Comparison of ENCODE assay signal across 8 cellular contexts in genomic region chr6:26295691-26296555, GRCh38.
DNase-seq lines count a peak whose midpoint lies in the region; ATAC-seq and TF ChIP-seq lines count a peak whose summit lies in the region.

No MANE protein-coding gene starts in this region.

- in situ Hi-C loops in gastrocnemius medialis (cut with MboI; ENCODE audit: low sequenced_read_pairs in 4 of 4): loop anchor here in 1 of 4 donors (25.0 kb wide), 2 partner anchors 259 to 841 kb away; a partner anchor contains a TSS

- peaks cover 22% of the 10 kb centered on the region for H3K4me1 Mint-ChIP-seq in dendritic cell treated with granulocyte-macrophage colony-stimulating factor and Interleukin-4, amounts not matched to agents 40 ng/mL and 50 ng/mL, for 4 days (ENCODE audit: low read depth)

- no peaks in the 10 kb centered on the region for H3K27me3 ChIP-seq in gastrocnemius medialis

- H3K9me3 ChIP-seq in gastrocnemius medialis: no peaks in the 10 kb centered on the region

- H3K4me3 Mint-ChIP-seq in dendritic cell treated with granulocyte-macrophage colony-stimulating factor and Interleukin-4, amounts not matched to agents 40 ng/mL and 50 ng/mL, for 4 days: peak overlapping the region; percentile 55

- intact Hi-C loops in dendritic cell treated with granulocyte-macrophage colony-stimulating factor and Interleukin-4, amounts not matched to agents 40 ng/mL and 50 ng/mL, for 4 days (cut with micrococcal nuclease): no loop called here
- intact Hi-C loops in gastrocnemius medialis (cut with DNase I; ENCODE audit: low total_unique reads): no loop called here

- H3K27me3 Mint-ChIP-seq in dendritic cell treated with granulocyte-macrophage colony-stimulating factor and Interleukin-4, amounts not matched to agents 40 ng/mL and 50 ng/mL, for 4 days: peaks cover 3% of the 10 kb centered on the region

- peak overlapping the region; percentile 88 to 94 (median 90) for H3K27ac ChIP-seq in gastrocnemius medialis

- peak overlapping the region; percentile 81 for H3K27ac Mint-ChIP-seq in dendritic cell treated with granulocyte-macrophage colony-stimulating factor and Interleukin-4, amounts not matched to agents 40 ng/mL and 50 ng/mL, for 4 days

- no peak for TF ChIP-seq POLR2A in gastrocnemius medialis (IDR thresholded peaks at IDR 0.05)

- H3K9me3 Mint-ChIP-seq in dendritic cell treated with granulocyte-macrophage colony-stimulating factor and Interleukin-4, amounts not matched to agents 40 ng/mL and 50 ng/mL, for 4 days: no peaks in the 10 kb centered on the region

- ATAC-seq in gastrocnemius medialis: peak; percentile 71 to 82
- no peak for ATAC-seq in HG03432 (IDR thresholded peaks at IDR 0.05; ENCODE audit: unreplicated experiment)

- H3K36me3 ChIP-seq in gastrocnemius medialis: no peaks in the 10 kb centered on the region

- H3K4me1 ChIP-seq in gastrocnemius medialis: peaks cover 33 to 44% of the 10 kb centered on the region in 2 donors

- H3K36me3 Mint-ChIP-seq in dendritic cell treated with granulocyte-macrophage colony-stimulating factor and Interleukin-4, amounts not matched to agents 40 ng/mL and 50 ng/mL, for 4 days (ENCODE audit: low read depth): no peaks in the 10 kb centered on the region

- H3K4me3 ChIP-seq in gastrocnemius medialis: peak overlapping the region in 2 of 4 donors; percentile 18 to 20

- DNase-seq in H4 (ENCODE audit: low spot score) (peak; percentile 46), OCI-M1 (lab: John Stamatoyannopoulos, UW) (peak; percentile 95), gastrocnemius medialis (peak; percentile 65 to 71), NCI-H1694 treated with DMSO at 0.1 percent for 48 hours (lab: John Stamatoyannopoulos, UW) (no peak), mesenteric fat pad (ENCODE audit: low spot score) (no peak)
- DNase-seq in activated effector memory CD4-positive, alpha-beta T cell treated with anti-CD3 and anti-CD28 coated beads, Interleukin-2, amount 50 U/mL, for 16 hours: no peak

- no peak for TF ChIP-seq CTCF in gastrocnemius medialis (IDR thresholded peaks at IDR 0.05 in 4 of 5, conservative IDR thresholded peaks at IDR 0.05 in 1 of 5)

Comparison
In these comparisons a context has a peak if more than half of its experiments do, and no peak if none do; other contexts are left out.
1. DNase-seq: peak in H4 (single experiment), OCI-M1 (single experiment) and gastrocnemius medialis (2 of 2); none in activated effector memory CD4-positive, alpha-beta T cell treated with anti-CD3 and anti-CD28 coated beads, Interleukin-2, amount 50 U/mL, for 16 hours (single experiment), NCI-H1694 treated with DMSO at 0.1 percent for 48 hours (single experiment) and mesenteric fat pad (single experiment).